In genomic region chr6:165793287-165793825, GRCh38 we compare ENCODE assay signal across 3 cellular contexts.
"Had no signal": no experiment of that assay in that cellular context is flagged by ENCODE, and none has a peak within 500 bp of the region (broad histone marks: within the 10 kb centered on the region; RNA-seq: fewer than 3 reads in every experiment).

No MANE protein-coding gene starts in this region.

- ATAC-seq: GM12878 had no signal

- H3K4me3 ChIP-seq: GM12878 had no signal

- DNase-seq: GDM1, GF-D8 had no signal
